ENCODE assay signal across 20 cellular contexts in genomic region chr5:82408033-82408432, GRCh38.
"Had no signal": no experiment of that assay in that cellular context is flagged by ENCODE, and none has a peak within 500 bp of the region (broad histone marks: within the 10 kb centered on the region; RNA-seq: fewer than 3 reads in every experiment).

No MANE protein-coding gene starts in this region.

- H3K4me1 ChIP-seq: body of pancreas, neural progenitor cell, sigmoid colon, testis had no signal

- H3K4me3 ChIP-seq: body of pancreas, mucosa of descending colon, neural progenitor cell, sigmoid colon, testis had no signal

- ATAC-seq: body of pancreas; mucosa of descending colon; stimulated activated naive B cell treated with anti-CD40 and anti-IgM and Interleukin-4, amounts not matched to agents 10 μg/mL and 1 μg/mL and 100 μg/mL, for 72 hours had no signal

- H3K4me2 ChIP-seq: neural progenitor cell had no signal

- H3K36me3 ChIP-seq: neural progenitor cell, sigmoid colon had no signal

- H3K9me3 ChIP-seq: testis had no signal

- DNase-seq: activated CD4-positive, alpha-beta T cell treated with anti-CD3 and anti-CD28 coated beads for 1 hour; activated CD4-positive, alpha-beta T cell treated with anti-CD3 and anti-CD28 coated beads, Interleukin-2, amount 50 U/mL, for 1 hour; activated gamma-delta T cell treated with Interleukin-2 at 50 U/mL for 16 hours; activated T-cell treated with anti-CD3 and anti-CD28 coated beads, Interleukin-2, amount 50 U/mL, for 1 hour; anterior cingulate cortex; body of pancreas; effector CD8-positive, alpha-beta T cell; erythroblast; foreskin melanocyte; hippocampal formation; mesendoderm; mucosa of descending colon; naive B cell; sigmoid colon; stimulated activated CD4-positive, alpha-beta T cell treated with anti-CD3 and anti-CD28 coated beads, Interleukin-2, amount 100 ng/mL, for 48 hours; stimulated activated CD8-positive, alpha-beta memory T cell treated with anti-CD3 and anti-CD28 coated beads, Interleukin-4, amount 100 ng/mL, for 48 hours; stimulated activated naive B cell treated with anti-CD40 and anti-IgM and Interleukin-4, amounts not matched to agents 10 μg/mL and 1 μg/mL and 100 μg/mL, for 72 hours; T-helper 9 cell; testis had no signal

- H3K27me3 ChIP-seq: body of pancreas, neural progenitor cell, sigmoid colon, testis had no signal

- H2AFZ ChIP-seq: neural progenitor cell had no signal

- H3K27ac ChIP-seq: body of pancreas, neural progenitor cell, sigmoid colon, testis had no signal
